In genomic region chr1:85438353-85438752, GRCh38 we compare ENCODE assay signal across 1 cellular context.
TF ChIP-seq lines count a peak whose summit lies in the region.

No MANE protein-coding gene starts in this region.

TF ChIP-seq in IMR-90, 13 proteins besides CTCF, POLR2A, EP300 and RAD21 (continued from another document):
- TF ChIP-seq SMC3 (IDR thresholded peaks at IDR 0.05; ENCODE audit: low read depth, low read length), result no peak
- no peak for TF ChIP-seq MXI1 (IDR thresholded peaks at IDR 0.05; ENCODE audit: borderline replicate concordance, low read depth, low read length)
- no peak for TF ChIP-seq ELK1 (IDR thresholded peaks at IDR 0.05; ENCODE audit: borderline replicate concordance, low read depth, low read length)
- TF ChIP-seq MAZ (IDR thresholded peaks at IDR 0.05; ENCODE audit: borderline replicate concordance, low read depth, low read length), result no peak
- no peak for TF ChIP-seq FOS (IDR thresholded peaks at IDR 0.05; ENCODE audit: low read depth, low read length)
- TF ChIP-seq RCOR1 (IDR thresholded peaks at IDR 0.05; ENCODE audit: insufficient replicate concordance, low read length), result no peak
- no peak for TF ChIP-seq USF2 (IDR thresholded peaks at IDR 0.05; ENCODE audit: low read depth, low read length)
- TF ChIP-seq RFX5 (IDR thresholded peaks at IDR 0.05; ENCODE audit: low read depth, low read length), result no peak
